1 cellular context compared by ENCODE assay signal in genomic region chr19:5319516-5319915, GRCh38.
A peak's percentile ranks its signal among the peaks of the same experiment; 100 is the strongest.
TF ChIP-seq lines count a peak whose summit lies in the region.

No MANE protein-coding gene starts in this region.

TF ChIP-seq in HEK293, 187 proteins besides CTCF, POLR2A, EP300 and RAD21:
- TF ChIP-seq ZFP37 (tag by site-specific recombination; IDR thresholded peaks at IDR 0.05) (no peak), ZNF623 (tag by site-specific recombination; IDR thresholded peaks at IDR 0.05) (peak; percentile 92), ZNF16 (tag by site-specific recombination; IDR thresholded peaks at IDR 0.05; ENCODE audit: low read depth) (0 out of 2 replicates have a peak, but pooled peaks have one; percentile 53)
